ENCODE assay signal across 12 cellular contexts in the genomic region with DNA sequence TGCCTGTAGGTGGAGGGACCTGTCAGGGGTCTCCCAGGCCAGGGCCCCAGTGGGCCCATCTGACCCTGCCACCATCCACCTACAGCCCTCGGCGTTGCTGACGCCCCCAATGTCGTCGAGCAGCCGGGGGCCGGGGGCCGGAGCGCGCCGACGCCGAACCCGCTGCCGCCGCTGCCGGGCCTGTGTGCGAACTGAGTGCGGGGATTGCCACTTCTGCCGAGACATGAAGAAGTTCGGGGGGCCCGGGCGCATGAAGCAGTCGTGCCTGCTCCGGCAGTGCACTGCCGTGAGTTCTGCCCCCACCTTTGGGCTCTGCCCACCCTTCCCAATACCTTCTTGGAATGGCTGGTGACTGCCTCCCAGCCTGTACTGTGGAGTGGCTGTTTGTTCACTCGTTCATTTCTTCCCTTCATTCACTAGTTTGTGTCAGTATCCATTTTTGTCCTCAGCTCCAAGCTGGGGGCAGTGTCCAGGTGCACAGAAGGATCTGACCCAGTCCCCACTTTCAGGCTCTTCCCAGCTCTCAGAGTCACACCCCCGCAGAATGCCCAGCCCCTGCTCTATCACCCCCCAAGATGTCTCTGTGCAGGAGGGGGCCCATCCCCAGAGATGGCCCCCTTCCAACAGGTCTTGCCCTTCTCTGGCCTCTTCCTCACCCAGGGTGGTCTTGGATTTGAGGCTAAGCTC. TPM values are rescaled to one million over a fixed set of nuclear protein-coding genes. Genes with fewer than 3 reads are reported as not detected.
DNase-seq lines count a peak whose midpoint lies in the region; ATAC-seq and TF ChIP-seq lines count a peak whose summit lies in the region.
"Had no signal": no experiment of that assay in that cellular context is flagged by ENCODE, and none has a peak within 500 bp of the region (broad histone marks: within the 10 kb centered on the region; RNA-seq: fewer than 3 reads in every experiment).

No MANE protein-coding gene starts in this region.

- intact Hi-C loops in activated CD4-positive, alpha-beta T cell treated with anti-CD3 and anti-CD28 coated beads, Interleukin-2, amount 10 ng/mL, durations not matched to agents 24 days and 14 days (cut with micrococcal nuclease), result no loop called here

- TF ChIP-seq CTCF in Loucy (conservative IDR thresholded peaks at IDR 0.05; ENCODE audit: low read length) (no peak), fibroblast of pulmonary artery (IDR thresholded peaks at IDR 0.05; ENCODE audit: low read length, missing control alignments) (no peak), progenitor cell of endocrine pancreas (IDR thresholded peaks at IDR 0.05; ENCODE audit: unreplicated experiment) (no peak)

- no peak for DNase-seq in activated CD4-positive, alpha-beta T cell treated with anti-CD3 and anti-CD28 coated beads, Interleukin-2, amount 10 ng/mL, durations not matched to agents 24 days and 14 days
- no peak for DNase-seq in activated CD4-positive, alpha-beta T cell treated with anti-CD3 and anti-CD28 coated beads, Interleukin-2, amount 50 U/mL, for 1 hour
- DNase-seq in fibroblast of pulmonary artery (ENCODE audit: low read depth) (no peak), progenitor cell of endocrine pancreas (ENCODE audit: low spot score, unreplicated experiment) (no peak), superior temporal gyrus (ENCODE audit: extremely low spot score) (no peak), HT-29 (ENCODE audit: low spot score) (no peak)
- DNase-seq: DMS79 treated with DMSO at 0.1 percent for 48 hours; KG1; NCI-H1694; NK-92 treated with Interleukin-12 subunit alpha and Interleukin-12 subunit beta, amount 100 ng/mL, for 24 hours had no signal

- no peaks in the 10 kb centered on the region for H3K27me3 Mint-ChIP-seq in activated CD4-positive, alpha-beta T cell treated with anti-CD3 and anti-CD28 coated beads, Interleukin-2, amount 10 ng/mL, durations not matched to agents 24 days and 14 days
- no peaks in the 10 kb centered on the region for H3K27me3 Mint-ChIP-seq in progenitor cell of endocrine pancreas

- H3K9ac ChIP-seq in Loucy (ENCODE audit: low read depth, low read length, poor library complexity, severe bottlenecking), result peak overlapping the region; percentile 83

- H4K20me1 ChIP-seq in Loucy (ENCODE audit: insufficient read depth, low read length, poor library complexity, severe bottlenecking), result peaks cover 14% of the 10 kb centered on the region

- no peak for ATAC-seq in GM21515 (IDR thresholded peaks at IDR 0.05; ENCODE audit: unreplicated experiment)

- peaks cover 29% of the 10 kb centered on the region for H3K4me1 Mint-ChIP-seq in activated CD4-positive, alpha-beta T cell treated with anti-CD3 and anti-CD28 coated beads, Interleukin-2, amount 10 ng/mL, durations not matched to agents 24 days and 14 days
- H3K4me1 Mint-ChIP-seq in progenitor cell of endocrine pancreas (ENCODE audit: low read depth), result peaks cover 8% of the 10 kb centered on the region

- H3K4me3 Mint-ChIP-seq in activated CD4-positive, alpha-beta T cell treated with anti-CD3 and anti-CD28 coated beads, Interleukin-2, amount 10 ng/mL, durations not matched to agents 24 days and 14 days, result peak overlapping the region; percentile 53
- peak overlapping the region; percentile 55 for H3K4me3 Mint-ChIP-seq in progenitor cell of endocrine pancreas (ENCODE audit: low read depth)

- peak overlapping the region; percentile 67 for H3K27ac Mint-ChIP-seq in activated CD4-positive, alpha-beta T cell treated with anti-CD3 and anti-CD28 coated beads, Interleukin-2, amount 10 ng/mL, durations not matched to agents 24 days and 14 days
- H3K27ac Mint-ChIP-seq in progenitor cell of endocrine pancreas, result peak overlapping the region; percentile 60

- peaks cover 11% of the 10 kb centered on the region for H3K36me3 Mint-ChIP-seq in activated CD4-positive, alpha-beta T cell treated with anti-CD3 and anti-CD28 coated beads, Interleukin-2, amount 10 ng/mL, durations not matched to agents 24 days and 14 days (ENCODE audit: low read depth)
- H3K36me3 Mint-ChIP-seq in progenitor cell of endocrine pancreas (ENCODE audit: insufficient read depth), result peaks cover 2% of the 10 kb centered on the region

- H3K79me2 ChIP-seq in Loucy (ENCODE audit: insufficient read depth, low read length), result peaks cover 40% of the 10 kb centered on the region

- H3K9me3 Mint-ChIP-seq in activated CD4-positive, alpha-beta T cell treated with anti-CD3 and anti-CD28 coated beads, Interleukin-2, amount 10 ng/mL, durations not matched to agents 24 days and 14 days, result no peaks in the 10 kb centered on the region
- H3K9me3 Mint-ChIP-seq in progenitor cell of endocrine pancreas (ENCODE audit: low read depth), result no peaks in the 10 kb centered on the region

- H3K9me2 ChIP-seq in Loucy (replicated peaks; ENCODE audit: low read depth, low read length), result no peaks in the 10 kb centered on the region

- peak overlapping the region; percentile 100 for H3K4me2 ChIP-seq in Loucy (ENCODE audit: low read depth, low read length, poor library complexity, severe bottlenecking)

- H3K4me1 ChIP-seq in Loucy (ENCODE audit: insufficient read depth, low read length, poor library complexity, severe bottlenecking), result peaks cover 29% of the 10 kb centered on the region

- no peak overlapping the region for H2AFZ ChIP-seq in Loucy (ENCODE audit: low read length)

- peaks cover 12% of the 10 kb centered on the region; the same call in 1 of the 2 replicates for H3K36me3 ChIP-seq in Loucy (ENCODE audit: insufficient read depth, low read length)

- no peaks in the 10 kb centered on the region for H3K27me3 ChIP-seq in Loucy (ENCODE audit: insufficient read depth, low read length, poor library complexity, severe bottlenecking)

- H3K4me3 ChIP-seq in Loucy (ENCODE audit: low read length, poor library complexity, severe bottlenecking), result peak overlapping the region; percentile 82
- peak overlapping the region; percentile 69 for H3K4me3 ChIP-seq in fibroblast of pulmonary artery (replicated peaks; ENCODE audit: low read depth, low read length)

- no peaks in the 10 kb centered on the region for H3F3A ChIP-seq in Loucy (ENCODE audit: low read depth)

- H3K9me3 ChIP-seq in Loucy (ENCODE audit: insufficient read depth, low read depth, low read length), result no peaks in the 10 kb centered on the region

RNA-seq across cellular contexts. Expression of a gene that starts 2.4 kb away (rescaled TPM):
- total RNA-seq in activated CD4-positive, alpha-beta T cell treated with anti-CD3 and anti-CD28 coated beads, Interleukin-2, amount 10 ng/mL, durations not matched to agents 24 days and 14 days, result 35.9 and 36.5 TPM in 2 replicates
- total RNA-seq in progenitor cell of endocrine pancreas, result 65.6 and 66.8 TPM in 2 replicates
- total RNA-seq in HT-29 (2014; rRNA removed; shearing (Covaris generic)), result 42.6 and 43.3 TPM in 2 replicates

RNA-seq across cellular contexts. Expression of a gene that starts 23.1 kb away (rescaled TPM):
- 11.8 and 12.7 TPM in 2 replicates for total RNA-seq in activated CD4-positive, alpha-beta T cell treated with anti-CD3 and anti-CD28 coated beads, Interleukin-2, amount 10 ng/mL, durations not matched to agents 24 days and 14 days
- 19.1 and 19.5 TPM in 2 replicates for total RNA-seq in progenitor cell of endocrine pancreas
- 16.9 and 22.9 TPM in 2 replicates for total RNA-seq in HT-29 (2014; rRNA removed; shearing (Covaris generic))

RNA-seq across cellular contexts. Expression of a gene that starts 29.4 kb away (rescaled TPM):
- total RNA-seq in activated CD4-positive, alpha-beta T cell treated with anti-CD3 and anti-CD28 coated beads, Interleukin-2, amount 10 ng/mL, durations not matched to agents 24 days and 14 days, result 0.17 and 0.33 TPM in 2 replicates
- 4.5 and 5.1 TPM in 2 replicates for total RNA-seq in progenitor cell of endocrine pancreas
- not detected in 2 replicates for total RNA-seq in HT-29 (2014; rRNA removed; shearing (Covaris generic))

RNA-seq across cellular contexts. Expression of a gene that starts 31.8 kb away (rescaled TPM):
- 30.7 and 31.5 TPM in 2 replicates for total RNA-seq in activated CD4-positive, alpha-beta T cell treated with anti-CD3 and anti-CD28 coated beads, Interleukin-2, amount 10 ng/mL, durations not matched to agents 24 days and 14 days
- total RNA-seq in progenitor cell of endocrine pancreas, result 25.4 and 27.7 TPM in 2 replicates
- 7.7 and 9.8 TPM in 2 replicates for total RNA-seq in HT-29 (2014; rRNA removed; shearing (Covaris generic))

RNA-seq across cellular contexts. Expression of a gene that starts 31.9 kb away (rescaled TPM):
- total RNA-seq in activated CD4-positive, alpha-beta T cell treated with anti-CD3 and anti-CD28 coated beads, Interleukin-2, amount 10 ng/mL, durations not matched to agents 24 days and 14 days, result 23.9 and 24.5 TPM in 2 replicates
- total RNA-seq in progenitor cell of endocrine pancreas, result 33.2 and 34.2 TPM in 2 replicates
- total RNA-seq in HT-29 (2014; rRNA removed; shearing (Covaris generic)), result 28.3 and 34.3 TPM in 2 replicates
